ENCODE assay signal across 10 cellular contexts in genomic region chr7:75662579-75663301, GRCh38.
DNase-seq lines count a peak whose midpoint lies in the region; ATAC-seq and TF ChIP-seq lines count a peak whose summit lies in the region.
"Had no signal": no experiment of that assay in that cellular context is flagged by ENCODE, and none has a peak within 500 bp of the region (broad histone marks: within the 10 kb centered on the region; RNA-seq: fewer than 3 reads in every experiment).

No MANE protein-coding gene starts in this region.

- intact Hi-C loops in body of pancreas (cut with DNase I), result no loop called here

- H2AFZ ChIP-seq in osteoblast (ENCODE audit: low read length), result no peak overlapping the region

- H3K4me1 ChIP-seq in osteoblast (ENCODE audit: insufficient read depth, low read length) (peaks cover 6% of the 10 kb centered on the region), body of pancreas (no peaks in the 10 kb centered on the region)

- no peaks in the 10 kb centered on the region for H4K20me1 ChIP-seq in osteoblast (ENCODE audit: insufficient read depth, low read length)

- no peak overlapping the region for H3K27ac ChIP-seq in osteoblast (ENCODE audit: low read depth, low read length)
- no peak overlapping the region for H3K27ac ChIP-seq in body of pancreas

- H3K27me3 ChIP-seq in osteoblast (ENCODE audit: insufficient read depth, low read length), result no peaks in the 10 kb centered on the region
- no peaks in the 10 kb centered on the region for H3K27me3 ChIP-seq in body of pancreas

- H3K36me3 ChIP-seq in osteoblast (ENCODE audit: insufficient read depth, low read length), result no peaks in the 10 kb centered on the region
- no peaks in the 10 kb centered on the region for H3K36me3 ChIP-seq in body of pancreas (replicated peaks in 1 of 2; ENCODE audit: insufficient read depth in 1 of 2, low read depth in 2 of 2)

- H3K9me3 ChIP-seq in osteoblast (ENCODE audit: low read depth, low read length) (no peaks in the 10 kb centered on the region), body of pancreas (no peaks in the 10 kb centered on the region)

- H3K4me2 ChIP-seq in osteoblast (ENCODE audit: insufficient read depth, low read length), result no peak overlapping the region

- no peak for TF ChIP-seq POLR2A in body of pancreas (IDR thresholded peaks at IDR 0.05)

- peak; percentile 89 for ATAC-seq in GM19351 (IDR thresholded peaks at IDR 0.05; ENCODE audit: unreplicated experiment)
- ATAC-seq in HG02970 (IDR thresholded peaks at IDR 0.05; ENCODE audit: low FRiP score, unreplicated experiment), result peak; percentile 76
- no peak for ATAC-seq in body of pancreas

- DNase-seq in RPMI8226 (peak; percentile 64), NCI-H2196 treated with DMSO at 0.1 percent for 48 hours (lab: John Stamatoyannopoulos, UW; ENCODE audit: unreplicated experiment) (no peak), osteoblast (ENCODE audit: insufficient read length, low spot score, missing footprints) (no peak), body of pancreas (no peak)
- DNase-seq in activated naive CD4-positive, alpha-beta T cell (lab: John Stamatoyannopoulos, UW), result no peak
- DNase-seq: AML-193, NCI-H69 had no signal

- 71 to 74% methylated on average over 12 of the region's 12 CpGs for WGBS in body of pancreas, 2 donors

- no peaks in the 10 kb centered on the region for H3K79me2 ChIP-seq in osteoblast (ENCODE audit: insufficient read depth, low read length)

- TF ChIP-seq CTCF in osteoblast (IDR thresholded peaks at IDR 0.05; ENCODE audit: extremely low read depth, low read depth, low read length), result no peak
- TF ChIP-seq CTCF in body of pancreas (IDR thresholded peaks at IDR 0.05), result no peak

- H3K4me3 ChIP-seq in GM08714 (ENCODE audit: low read length) (peak overlapping the region; percentile 39; the same call in 1 of the 2 replicates), osteoblast (ENCODE audit: insufficient read depth, low read length) (no peak overlapping the region), body of pancreas (no peak overlapping the region)
